1 cellular context compared by ENCODE assay signal in the genomic region with DNA sequence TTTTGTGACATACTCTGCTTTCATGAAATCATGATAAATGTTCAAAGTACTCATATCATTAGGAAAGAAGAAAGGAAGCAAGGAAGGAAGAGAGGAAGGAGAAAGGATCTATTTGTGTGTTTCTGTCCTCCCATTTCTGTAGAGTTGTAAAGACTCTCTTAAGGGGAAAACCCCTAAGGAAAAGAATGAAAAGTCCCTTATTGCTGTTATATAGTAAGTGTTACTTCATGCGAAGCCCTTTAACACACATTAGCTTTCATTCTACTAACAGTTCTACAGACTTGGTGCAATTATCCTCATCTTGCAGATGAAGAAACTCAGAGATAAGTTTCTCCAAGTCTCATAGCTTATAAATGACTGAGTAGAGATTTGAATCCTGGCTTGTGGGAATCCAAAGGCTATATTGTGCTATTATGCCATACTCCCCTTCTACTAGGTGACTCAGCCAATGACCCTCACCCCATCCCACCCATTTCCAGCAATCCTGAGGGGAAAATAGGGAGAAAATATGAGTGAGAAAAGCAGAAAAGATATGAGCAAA.
TF ChIP-seq lines count a peak whose summit lies in the region.

No MANE protein-coding gene starts in this region.

TF ChIP-seq in HepG2, 621 proteins besides CTCF, POLR2A, EP300 and RAD21:
- TF ChIP-seq, protein P1, sequence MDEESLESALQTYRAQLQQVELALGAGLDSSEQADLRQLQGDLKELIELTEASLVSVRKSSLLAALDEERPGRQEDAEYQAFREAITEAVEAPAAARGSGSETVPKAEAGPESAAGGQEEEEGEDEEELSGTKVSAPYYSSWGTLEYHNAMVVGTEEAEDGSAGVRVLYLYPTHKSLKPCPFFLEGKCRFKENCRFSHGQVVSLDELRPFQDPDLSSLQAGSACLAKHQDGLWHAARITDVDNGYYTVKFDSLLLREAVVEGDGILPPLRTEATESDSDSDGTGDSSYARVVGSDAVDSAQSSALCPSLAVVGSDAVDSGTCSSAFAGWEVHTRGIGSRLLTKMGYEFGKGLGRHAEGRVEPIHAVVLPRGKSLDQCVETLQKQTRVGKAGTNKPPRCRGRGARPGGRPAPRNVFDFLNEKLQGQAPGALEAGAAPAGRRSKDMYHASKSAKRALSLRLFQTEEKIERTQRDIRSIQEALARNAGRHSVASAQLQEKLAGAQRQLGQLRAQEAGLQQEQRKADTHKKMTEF (CRISPR knock-in tag; IDR thresholded peaks at IDR 0.05) = no peak
TF ChIP-seq in HepG2: peak in this region for 0.
